31 cellular contexts compared by ENCODE assay signal in the genomic region with DNA sequence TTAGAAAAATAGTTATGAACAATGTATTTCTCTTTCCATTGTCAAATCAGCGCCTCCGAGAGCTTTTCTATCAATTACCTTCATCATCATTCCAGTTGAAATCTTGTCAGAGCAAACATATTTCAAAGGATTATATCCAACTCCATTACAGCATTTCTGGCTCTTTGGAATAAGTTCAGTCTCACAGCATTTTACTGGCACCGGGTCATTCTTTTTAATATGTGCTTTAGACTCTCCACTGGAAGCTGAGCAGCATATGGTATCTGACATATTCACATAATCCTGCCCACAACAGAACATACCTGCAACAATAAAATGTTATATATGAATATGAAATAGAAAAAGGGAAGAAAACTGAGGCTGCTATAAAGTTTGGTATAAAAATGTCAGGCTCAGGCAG.
DNase-seq lines count a peak whose midpoint lies in the region; ATAC-seq and TF ChIP-seq lines count a peak whose summit lies in the region.
"Had no signal": no experiment of that assay in that cellular context is flagged by ENCODE, and none has a peak within 500 bp of the region (broad histone marks: within the 10 kb centered on the region; RNA-seq: fewer than 3 reads in every experiment).

No MANE protein-coding gene starts in this region.

- no peaks in the 10 kb centered on the region for H3K9me3 ChIP-seq in CD4-positive, alpha-beta T cell (ENCODE audit: control insufficient read depth, low read length)
- H3K9me3 ChIP-seq: A549; BE2C; BLaER1; BLaER1 treated with 17β-estradiol and CSF1 and Interleukin-3, amounts not matched to agents 10 nM and 100 nM; Caco-2 had no signal

- no peak overlapping the region for H3K27ac ChIP-seq in CD4-positive, alpha-beta T cell (ENCODE audit: low read depth, low read length)
- H3K27ac ChIP-seq: 22Rv1; A549; BLaER1; BLaER1 treated with 17β-estradiol and CSF1 and Interleukin-3, amounts not matched to agents 10 nM and 100 nM; C4-2B had no signal

- no peaks in the 10 kb centered on the region for H3K4me1 Mint-ChIP-seq in CD4-positive, alpha-beta T cell (ENCODE audit: low read depth)
- H3K4me1 Mint-ChIP-seq: B cell; CD14-positive monocyte; CD4-positive, alpha-beta memory T cell; CD4-positive, CD25-positive, alpha-beta regulatory T cell; CD8-positive, alpha-beta memory T cell had no signal

- in situ Hi-C loops in G401 (cut with HindIII; ENCODE audit: low sequenced_read_pairs) = no loop called here

- no peaks in the 10 kb centered on the region for H3K9me3 Mint-ChIP-seq in CD4-positive, alpha-beta T cell
- H3K9me3 Mint-ChIP-seq: CD14-positive monocyte; CD8-positive, alpha-beta T cell had no signal

- no peak for TF ChIP-seq CTCF in CD4-positive, alpha-beta T cell (IDR thresholded peaks at IDR 0.05)

- H3K27me3 Mint-ChIP-seq in CD4-positive, alpha-beta T cell = no peaks in the 10 kb centered on the region
- H3K27me3 Mint-ChIP-seq: B cell; CD4-positive, alpha-beta memory T cell; CD4-positive, CD25-positive, alpha-beta regulatory T cell; CD8-positive, alpha-beta memory T cell had no signal

- DNase-seq in G401 (ENCODE audit: low spot score) (peak; percentile 75), cerebellar cortex (ENCODE audit: low spot score) (peak; percentile 72), cerebellum (ENCODE audit: low spot score) (peak; percentile 32), NCI-H2107 treated with DMSO at 0.1 percent for 48 hours (lab: John Stamatoyannopoulos, UW; ENCODE audit: unreplicated experiment) (no peak), KG1 (lab: John Stamatoyannopoulos, UW) (no peak)
- DNase-seq in CD4-positive, alpha-beta T cell = no peak
- DNase-seq: 8988T; ACHN; AML-193; BE2C; Caco-2; Calu3; CD4-positive, alpha-beta memory T cell; CD4-positive, CD25-positive, alpha-beta regulatory T cell; CD8-positive, alpha-beta memory T cell; CD8-positive, alpha-beta T cell; COR-L47; DMS 273 treated with DMSO at 0.1 percent for 48 hours; DMS153; DMS53; DMS79; DMS79 treated with DMSO at 0.1 percent for 48 hours; DND-41; EL had no signal

- H3K4me3 Mint-ChIP-seq in CD4-positive, alpha-beta T cell = no peak overlapping the region
- H3K4me3 Mint-ChIP-seq: B cell; CD14-positive monocyte; CD4-positive, alpha-beta memory T cell; CD4-positive, CD25-positive, alpha-beta regulatory T cell; CD8-positive, alpha-beta memory T cell; CD8-positive, alpha-beta T cell had no signal

- no peak overlapping the region for H3K27ac Mint-ChIP-seq in CD4-positive, alpha-beta T cell
- H3K27ac Mint-ChIP-seq: B cell; CD14-positive monocyte; CD4-positive, alpha-beta memory T cell; CD4-positive, CD25-positive, alpha-beta regulatory T cell; CD8-positive, alpha-beta T cell had no signal

- CTCF ChIA-PET in CD4-positive, alpha-beta T cell (lab: Charles Lee) = no interaction called here

- H3K27me3 ChIP-seq in CD4-positive, alpha-beta T cell (ENCODE audit: control insufficient read depth, insufficient read depth, low read length) = no peaks in the 10 kb centered on the region
- H3K27me3 ChIP-seq: BE2C; BLaER1; BLaER1 treated with 17β-estradiol and CSF1 and Interleukin-3, amounts not matched to agents 10 nM and 100 nM had no signal

- intact Hi-C loops in CD4-positive, alpha-beta T cell (cut with DNase I, micrococcal nuclease) = no loop called here

- POLR2A ChIA-PET in CD4-positive, alpha-beta T cell (lab: Charles Lee) = no interaction called here

- no peaks in the 10 kb centered on the region for H3K36me3 Mint-ChIP-seq in CD4-positive, alpha-beta T cell (ENCODE audit: low read depth)
- H3K36me3 Mint-ChIP-seq: CD14-positive monocyte; CD4-positive, alpha-beta memory T cell; CD4-positive, CD25-positive, alpha-beta regulatory T cell; CD8-positive, alpha-beta memory T cell; CD8-positive, alpha-beta T cell had no signal

- ATAC-seq in CD4-positive, alpha-beta T cell (ENCODE audit: poor library complexity) = no peak
- ATAC-seq: A549; CD8-positive, alpha-beta T cell had no signal

Comparison
In these comparisons a context has a peak if more than half of its experiments do, and no peak if none do; other contexts are left out.
1. DNase-seq: peak in G401 (single experiment), cerebellar cortex (single experiment) and cerebellum (single experiment); none in NCI-H2107 treated with DMSO at 0.1 percent for 48 hours (single experiment), KG1 (single experiment) and CD4-positive, alpha-beta T cell (0 of 10).